In the genomic region with DNA sequence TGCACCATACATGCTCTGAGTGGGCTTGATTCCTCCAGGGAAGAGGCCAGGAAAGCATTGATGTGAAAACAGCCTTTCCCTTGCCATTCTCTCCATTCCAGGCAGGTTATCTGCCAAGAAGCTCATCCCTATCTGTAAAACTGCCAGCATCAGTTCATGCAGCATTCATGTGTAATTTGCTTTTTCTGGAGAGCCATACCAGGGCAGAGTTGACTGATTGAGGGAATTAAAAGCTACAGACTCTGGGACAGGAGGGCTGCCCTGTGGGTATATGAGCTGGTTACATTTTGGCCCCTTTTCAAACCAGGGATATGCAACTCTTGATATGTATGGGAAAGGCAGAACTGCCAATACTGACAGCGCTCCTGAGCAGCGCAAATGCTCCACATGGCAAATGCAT, we compare ENCODE assay signal across 16 cellular contexts. TPM values are rescaled to one million over a fixed set of nuclear protein-coding genes. Genes with fewer than 3 reads are reported as not detected.
DNase-seq lines count a peak whose midpoint lies in the region; ATAC-seq and TF ChIP-seq lines count a peak whose summit lies in the region.
"Had no signal": no experiment of that assay in that cellular context is flagged by ENCODE, and none has a peak within 500 bp of the region (broad histone marks: within the 10 kb centered on the region; RNA-seq: fewer than 3 reads in every experiment).

No MANE protein-coding gene starts in this region.

- H3K4me3 ChIP-seq in MG63 (no peak overlapping the region), colonic mucosa (no peak overlapping the region)

- no peaks in the 10 kb centered on the region for H3K4me1 ChIP-seq in colonic mucosa

- DNase-seq in Ammon's horn (ENCODE audit: low spot score) (peak; percentile 25), MG63 (peak; percentile 12), WTC11 (ENCODE audit: low spot score) (no peak), left kidney (ENCODE audit: low read depth, low spot score) (peak; percentile 4), NCI-H2196 treated with DMSO at 0.1 percent for 48 hours (lab: John Stamatoyannopoulos, UW; ENCODE audit: unreplicated experiment) (no peak), GF-D8 (lab: John Stamatoyannopoulos, UW) (no peak), colonic mucosa (no peak)
- no peak for DNase-seq in stimulated activated naive CD8-positive, alpha-beta T cell treated with anti-CD3 and anti-CD28 coated beads, Interleukin-15, amount 100 ng/mL, for 72 hours
- DNase-seq: Kasumi-1, NCI-H187 treated with DMSO at 0.1 percent for 48 hours, NCI-H510A, NCI-H774, SHP77 had no signal

- intact Hi-C loops in colonic mucosa (cut with DNase I) = no loop called here

- no peak overlapping the region for H3K9ac ChIP-seq in colonic mucosa (ENCODE audit: low read depth in 2 of 2, low read length in 2 of 2)

- peak overlapping the region; percentile 22; the same call in 1 of the 2 replicates for H3K27ac Mint-ChIP-seq in WTC11
- H3K27ac Mint-ChIP-seq in stimulated activated naive CD8-positive, alpha-beta T cell treated with anti-CD3 and anti-CD28 coated beads, Interleukin-15, amount 100 ng/mL, for 72 hours = no peak overlapping the region

- no peaks in the 10 kb centered on the region for H3K27me3 Mint-ChIP-seq in WTC11 (ENCODE audit: low read depth)
- no peaks in the 10 kb centered on the region for H3K27me3 Mint-ChIP-seq in stimulated activated naive CD8-positive, alpha-beta T cell treated with anti-CD3 and anti-CD28 coated beads, Interleukin-15, amount 100 ng/mL, for 72 hours
- H3K27me3 Mint-ChIP-seq: IgD-negative memory B cell had no signal

- H3K9me3 ChIP-seq in MG63 (no peaks in the 10 kb centered on the region), colonic mucosa (no peaks in the 10 kb centered on the region)

- H3K36me3 Mint-ChIP-seq in WTC11 = no peaks in the 10 kb centered on the region

- H3K36me3 ChIP-seq in MG63 (no peaks in the 10 kb centered on the region), colonic mucosa (no peaks in the 10 kb centered on the region)

- POLR2A ChIA-PET in WTC11 (lab: Charles Lee) = no interaction called here

- H3K27me3 ChIP-seq in MG63 (no peaks in the 10 kb centered on the region), colonic mucosa (no peaks in the 10 kb centered on the region)

- H3K4me1 Mint-ChIP-seq in WTC11 = peaks cover 43% of the 10 kb centered on the region
- no peaks in the 10 kb centered on the region for H3K4me1 Mint-ChIP-seq in stimulated activated naive CD8-positive, alpha-beta T cell treated with anti-CD3 and anti-CD28 coated beads, Interleukin-15, amount 100 ng/mL, for 72 hours
- H3K4me1 Mint-ChIP-seq: IgD-negative memory B cell had no signal

- CTCF ChIA-PET in WTC11 (lab: Charles Lee) = no interaction called here

- no peak overlapping the region for H3K4me3 Mint-ChIP-seq in WTC11
- no peak overlapping the region for H3K4me3 Mint-ChIP-seq in stimulated activated naive CD8-positive, alpha-beta T cell treated with anti-CD3 and anti-CD28 coated beads, Interleukin-15, amount 100 ng/mL, for 72 hours
- H3K4me3 Mint-ChIP-seq: IgD-negative memory B cell had no signal

- H3K27ac ChIP-seq in colonic mucosa = no peak overlapping the region
- H3K27ac ChIP-seq: C4-2B had no signal

- H3K9me3 Mint-ChIP-seq in WTC11 = no peaks in the 10 kb centered on the region
- H3K9me3 Mint-ChIP-seq in stimulated activated naive CD8-positive, alpha-beta T cell treated with anti-CD3 and anti-CD28 coated beads, Interleukin-15, amount 100 ng/mL, for 72 hours = peaks cover 4 to 6% of the 10 kb centered on the region in 2 donors

- TF ChIP-seq CTCF in WTC11 (IDR thresholded peaks at IDR 0.05) = no peak
- no peak for TF ChIP-seq CTCF in colonic mucosa (IDR thresholded peaks at IDR 0.05)

- no peak for ATAC-seq in WTC11
- ATAC-seq in stimulated activated naive CD8-positive, alpha-beta T cell treated with anti-CD3 and anti-CD28 coated beads, Interleukin-15, amount 100 ng/mL, for 72 hours = no peak
- ATAC-seq: Panc1 had no signal

TF ChIP-seq in WTC11, 78 proteins besides CTCF, POLR2A, EP300 and RAD21:
- TF ChIP-seq GTF2I (CRISPR knock-in tag; conservative IDR thresholded peaks at IDR 0.05) = no peak
- TF ChIP-seq PRRX2 (CRISPR knock-in tag; IDR thresholded peaks at IDR 0.05) = no peak
- TF ChIP-seq, protein P1, sequence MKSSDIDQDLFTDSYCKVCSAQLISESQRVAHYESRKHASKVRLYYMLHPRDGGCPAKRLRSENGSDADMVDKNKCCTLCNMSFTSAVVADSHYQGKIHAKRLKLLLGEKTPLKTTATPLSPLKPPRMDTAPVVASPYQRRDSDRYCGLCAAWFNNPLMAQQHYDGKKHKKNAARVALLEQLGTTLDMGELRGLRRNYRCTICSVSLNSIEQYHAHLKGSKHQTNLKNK (CRISPR knock-in tag; IDR thresholded peaks at IDR 0.05) = no peak
- no peak for TF ChIP-seq JUN (CRISPR knock-in tag; IDR thresholded peaks at IDR 0.05)
TF ChIP-seq in WTC11: peak in this region for 0.

RNA-seq across cellular contexts. Expression of a gene that starts 53.6 kb away (rescaled TPM):
- total RNA-seq in MG63 (2014; rRNA removed; shearing (Covaris generic); ENCODE audit: low replicate concordance) = not detected in 2 replicates
- total RNA-seq in WTC11 (2021) (34.7 to 45.2 TPM (median 36.0 TPM) in 3 replicates), colonic mucosa (1 to 10 TPM in 1 of 2 donors, under 1 TPM in 1; 0.94 to 3.2 TPM)

Comparison
In these comparisons a context has a peak if more than half of its experiments do, and no peak if none do; other contexts are left out.
1. DNase-seq: peak in Ammon's horn (single experiment), MG63 (single experiment) and left kidney (single experiment); none in WTC11 (single experiment), NCI-H2196 treated with DMSO at 0.1 percent for 48 hours (single experiment), GF-D8 (single experiment), stimulated activated naive CD8-positive, alpha-beta T cell treated with anti-CD3 and anti-CD28 coated beads, Interleukin-15, amount 100 ng/mL, for 72 hours (0 of 2) and colonic mucosa (single experiment).